ENCODE assay signal across 25 cellular contexts in genomic region chr12:74999474-74999873, GRCh38.
DNase-seq lines count a peak whose midpoint lies in the region; ATAC-seq and TF ChIP-seq lines count a peak whose summit lies in the region.
"Had no signal": no experiment of that assay in that cellular context is flagged by ENCODE, and none has a peak within 500 bp of the region (broad histone marks: within the 10 kb centered on the region; RNA-seq: fewer than 3 reads in every experiment).

No MANE protein-coding gene starts in this region.

- peaks cover 4% of the 10 kb centered on the region for H3K4me1 Mint-ChIP-seq in activated T-cell treated with anti-CD3 and anti-CD28 coated beads, Interleukin-2, amount 50 U/mL, for 72 hours (ENCODE audit: low read depth)
- peaks cover 12% of the 10 kb centered on the region for H3K4me1 Mint-ChIP-seq in activated CD4-positive, alpha-beta memory T cell treated with anti-CD3 and anti-CD28 coated beads for 36 hours (ENCODE audit: low read depth)
- H3K4me1 Mint-ChIP-seq in stimulated activated effector memory CD8-positive, alpha-beta T cell treated with anti-CD3 and anti-CD28 coated beads, Interleukin-12 subunit alpha, Interleukin-12 subunit beta, amount 100 ng/mL, for 72 hours, result no peaks in the 10 kb centered on the region

- peak overlapping the region; percentile 22 for H3K27ac Mint-ChIP-seq in activated T-cell treated with anti-CD3 and anti-CD28 coated beads, Interleukin-2, amount 50 U/mL, for 72 hours
- H3K27ac Mint-ChIP-seq in activated CD4-positive, alpha-beta memory T cell treated with anti-CD3 and anti-CD28 coated beads for 36 hours, result no peak overlapping the region
- H3K27ac Mint-ChIP-seq in stimulated activated effector memory CD8-positive, alpha-beta T cell treated with anti-CD3 and anti-CD28 coated beads, Interleukin-12 subunit alpha, Interleukin-12 subunit beta, amount 100 ng/mL, for 72 hours, result no peak overlapping the region
- H3K27ac Mint-ChIP-seq: activated naive CD8-positive, alpha-beta T cell; activated T-helper 1 cell treated with anti-CD3 and anti-CD28 coated beads, Interleukin-12 subunit alpha, Interleukin-12 subunit beta, Interleukin-2, Interleukin-4 antibody, amounts not matched to agents 30 ng/mL and 10 ng/mL and 1 ng/mL, durations not matched to agents 14 hours and 24 hours and 36 hours; progenitor cell of endocrine pancreas had no signal

- peak overlapping the region; percentile 30 for H3K4me2 ChIP-seq in KMS-11

- H3K9me3 Mint-ChIP-seq in activated T-cell treated with anti-CD3 and anti-CD28 coated beads, Interleukin-2, amount 50 U/mL, for 72 hours, result no peaks in the 10 kb centered on the region
- H3K9me3 Mint-ChIP-seq in activated CD4-positive, alpha-beta memory T cell treated with anti-CD3 and anti-CD28 coated beads for 36 hours, result peaks cover 3% of the 10 kb centered on the region
- H3K9me3 Mint-ChIP-seq in stimulated activated effector memory CD8-positive, alpha-beta T cell treated with anti-CD3 and anti-CD28 coated beads, Interleukin-12 subunit alpha, Interleukin-12 subunit beta, amount 100 ng/mL, for 72 hours, result no peaks in the 10 kb centered on the region
- H3K9me3 Mint-ChIP-seq: activated T-helper 1 cell treated with anti-CD3 and anti-CD28 coated beads, Interleukin-12 subunit alpha, Interleukin-12 subunit beta, Interleukin-2, Interleukin-4 antibody, amounts not matched to agents 30 ng/mL and 10 ng/mL and 1 ng/mL, durations not matched to agents 14 hours and 24 hours and 36 hours had no signal

- H3K9ac ChIP-seq in KMS-11, result no peak overlapping the region

- no peak overlapping the region for H3K27ac ChIP-seq in KMS-11
- no peak overlapping the region for H3K27ac ChIP-seq in lower lobe of right lung
- H3K27ac ChIP-seq: dorsolateral prefrontal cortex, HL-60 had no signal

- TF ChIP-seq CTCF in KMS-11 (conservative IDR thresholded peaks at IDR 0.05; ENCODE audit: low read depth, low read length), result no peak
- TF ChIP-seq CTCF in lower lobe of right lung (IDR thresholded peaks at IDR 0.05), result no peak

- H3K4me1 ChIP-seq in KMS-11 (ENCODE audit: low read depth, poor library complexity, severe bottlenecking) (peaks cover 7% of the 10 kb centered on the region), lower lobe of right lung (no peaks in the 10 kb centered on the region)
- H3K4me1 ChIP-seq: BE2C, Caco-2 had no signal

- DNase-seq in activated T-cell treated with anti-CD3 and anti-CD28 coated beads, Interleukin-2, amount 50 U/mL, for 72 hours, result no peak
- DNase-seq in activated T-cell treated with anti-CD3 and anti-CD28 coated beads, Interleukin-2, amount 50 U/mL, for 1 hour, result no peak
- no peak for DNase-seq in activated CD4-positive, alpha-beta memory T cell treated with anti-CD3 and anti-CD28 coated beads for 36 hours
- DNase-seq in stimulated activated effector memory CD8-positive, alpha-beta T cell treated with anti-CD3 and anti-CD28 coated beads, Interleukin-12 subunit alpha, Interleukin-12 subunit beta, amount 100 ng/mL, for 72 hours (ENCODE audit: low spot score in 2 of 2), result no peak
- DNase-seq in lower lobe of right lung (no peak), NCI-H146 (lab: John Stamatoyannopoulos, UW) (no peak)
- DNase-seq: activated CD4-positive, alpha-beta T cell treated with anti-CD3 and anti-CD28 coated beads, Interleukin-2, amount 50 U/mL, for 48 hours; activated CD4-positive, CD25-positive, alpha-beta regulatory T cell; BE2C; Caco-2; central memory CD4-positive, alpha-beta T cell; dorsolateral prefrontal cortex; HCEC 1CT; NCI-H1105 treated with DMSO at 0.1 percent for 48 hours; NCI-H2081; NCI-H774; SIG-M5; SW 1271; trophoblast cell had no signal

- no peak for ATAC-seq in activated T-cell treated with anti-CD3 and anti-CD28 coated beads, Interleukin-2, amount 50 U/mL, for 72 hours (replicated peaks in 1 of 2)
- no peak for ATAC-seq in stimulated activated effector memory CD8-positive, alpha-beta T cell treated with anti-CD3 and anti-CD28 coated beads, Interleukin-12 subunit alpha, Interleukin-12 subunit beta, amount 100 ng/mL, for 72 hours
- no peak for ATAC-seq in HG03159 (IDR thresholded peaks at IDR 0.05; ENCODE audit: unreplicated experiment)
- ATAC-seq in lower lobe of right lung, result no peak

- POLR2A ChIA-PET in activated CD4-positive, alpha-beta memory T cell treated with anti-CD3 and anti-CD28 coated beads for 36 hours (lab: Charles Lee), result no interaction called here

- no peaks in the 10 kb centered on the region for H3K36me3 Mint-ChIP-seq in activated T-cell treated with anti-CD3 and anti-CD28 coated beads, Interleukin-2, amount 50 U/mL, for 72 hours (ENCODE audit: insufficient read depth in 2 of 2)
- H3K36me3 Mint-ChIP-seq in activated CD4-positive, alpha-beta memory T cell treated with anti-CD3 and anti-CD28 coated beads for 36 hours, result no peaks in the 10 kb centered on the region
- no peaks in the 10 kb centered on the region for H3K36me3 Mint-ChIP-seq in stimulated activated effector memory CD8-positive, alpha-beta T cell treated with anti-CD3 and anti-CD28 coated beads, Interleukin-12 subunit alpha, Interleukin-12 subunit beta, amount 100 ng/mL, for 72 hours
- H3K36me3 Mint-ChIP-seq: activated naive CD8-positive, alpha-beta T cell had no signal

- H3K36me3 ChIP-seq in KMS-11 (ENCODE audit: insufficient read depth) (no peaks in the 10 kb centered on the region), lower lobe of right lung (no peaks in the 10 kb centered on the region)
- H3K36me3 ChIP-seq: BE2C had no signal

- no peaks in the 10 kb centered on the region for H4K20me1 ChIP-seq in KMS-11 (ENCODE audit: insufficient read depth)

- H3K4me3 ChIP-seq in KMS-11 (IDR thresholded peaks at IDR 0.05; ENCODE audit: insufficient read depth, low read depth, low read length), result no peak overlapping the region
- H3K4me3 ChIP-seq in lower lobe of right lung, result no peak overlapping the region
- H3K4me3 ChIP-seq: dorsolateral prefrontal cortex had no signal

- no peaks in the 10 kb centered on the region for H3K27me3 Mint-ChIP-seq in activated T-cell treated with anti-CD3 and anti-CD28 coated beads, Interleukin-2, amount 50 U/mL, for 72 hours (ENCODE audit: low read depth)
- H3K27me3 Mint-ChIP-seq in activated CD4-positive, alpha-beta memory T cell treated with anti-CD3 and anti-CD28 coated beads for 36 hours, result no peaks in the 10 kb centered on the region
- H3K27me3 Mint-ChIP-seq: activated naive CD8-positive, alpha-beta T cell; progenitor cell of endocrine pancreas had no signal

- CTCF ChIA-PET in activated CD4-positive, alpha-beta memory T cell treated with anti-CD3 and anti-CD28 coated beads for 36 hours (lab: Charles Lee), result no interaction called here

- peak overlapping the region; percentile 31; the same call in 1 of the 2 replicates for H2AFZ ChIP-seq in KMS-11 (ENCODE audit: low read depth)

- intact Hi-C loops in activated CD4-positive, alpha-beta memory T cell treated with anti-CD3 and anti-CD28 coated beads for 36 hours (cut with micrococcal nuclease), result no loop called here
- intact Hi-C loops in lower lobe of right lung (cut with DNase I), result no loop called here

- H3K79me2 ChIP-seq in KMS-11 (ENCODE audit: insufficient read depth, low read depth), result no peaks in the 10 kb centered on the region

- H3K4me3 Mint-ChIP-seq in activated T-cell treated with anti-CD3 and anti-CD28 coated beads, Interleukin-2, amount 50 U/mL, for 72 hours, result peak overlapping the region in 1 of 2 donors; percentile 75
- H3K4me3 Mint-ChIP-seq in activated CD4-positive, alpha-beta memory T cell treated with anti-CD3 and anti-CD28 coated beads for 36 hours, result peak overlapping the region; percentile 56
- H3K4me3 Mint-ChIP-seq in stimulated activated effector memory CD8-positive, alpha-beta T cell treated with anti-CD3 and anti-CD28 coated beads, Interleukin-12 subunit alpha, Interleukin-12 subunit beta, amount 100 ng/mL, for 72 hours, result peak overlapping the region; percentile 23
- H3K4me3 Mint-ChIP-seq: activated naive CD8-positive, alpha-beta T cell; activated T-helper 1 cell treated with anti-CD3 and anti-CD28 coated beads, Interleukin-12 subunit alpha, Interleukin-12 subunit beta, Interleukin-2, Interleukin-4 antibody, amounts not matched to agents 30 ng/mL and 10 ng/mL and 1 ng/mL, durations not matched to agents 14 hours and 24 hours and 36 hours had no signal

- H3K27me3 ChIP-seq in KMS-11 (ENCODE audit: insufficient read depth, low read depth), result no peaks in the 10 kb centered on the region
- H3K27me3 ChIP-seq in lower lobe of right lung (ENCODE audit: low read depth), result no peaks in the 10 kb centered on the region
- H3K27me3 ChIP-seq: BE2C, dorsolateral prefrontal cortex had no signal

- no peaks in the 10 kb centered on the region for H3K9me3 ChIP-seq in lower lobe of right lung
- H3K9me3 ChIP-seq: BE2C, Caco-2 had no signal
